1 cellular context compared by ENCODE assay signal in the genomic region with DNA sequence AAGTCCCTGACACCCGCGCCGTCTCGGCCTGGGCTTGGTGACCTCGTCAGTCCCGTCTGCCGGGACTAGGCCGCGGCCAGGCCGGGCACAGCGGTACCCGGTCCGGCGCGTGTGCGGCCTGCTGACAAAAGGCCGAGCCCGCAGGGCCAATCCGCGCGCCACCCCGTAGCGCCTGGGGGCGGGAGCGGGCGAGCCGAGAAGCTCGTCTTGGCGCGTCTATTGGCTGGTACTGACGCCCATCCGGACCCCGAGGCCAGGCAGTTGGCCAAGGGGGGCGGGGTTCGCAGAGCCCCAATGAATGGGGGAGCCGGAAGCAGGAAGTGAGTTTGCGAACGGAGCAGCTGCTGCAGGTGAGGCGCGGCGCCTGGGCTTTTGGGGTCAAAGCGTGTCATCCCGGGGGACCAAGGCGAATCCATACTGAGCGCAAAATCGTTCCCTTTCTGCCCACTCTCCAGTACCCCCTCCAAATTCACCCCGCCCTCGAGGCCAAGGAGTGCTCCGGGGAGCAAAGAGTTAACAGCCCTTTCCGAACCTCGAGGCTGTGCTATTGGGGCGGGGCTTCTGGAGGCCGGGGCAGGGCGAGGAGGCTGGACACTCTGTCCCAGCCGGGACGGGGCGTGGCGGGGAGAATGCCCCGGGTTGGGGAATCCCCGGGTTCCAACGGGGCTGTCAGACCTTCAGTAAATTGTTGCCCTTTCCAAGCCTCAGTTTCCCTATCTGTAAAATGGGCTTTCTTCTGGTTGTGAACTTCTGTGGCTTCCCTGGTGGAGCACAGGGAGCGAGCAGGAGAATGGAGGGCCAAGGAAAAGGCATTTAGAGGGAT.
A peak's percentile ranks its signal among the peaks of the same experiment; 100 is the strongest.
TF ChIP-seq lines count a peak whose summit lies in the region.

A gene with protein sequence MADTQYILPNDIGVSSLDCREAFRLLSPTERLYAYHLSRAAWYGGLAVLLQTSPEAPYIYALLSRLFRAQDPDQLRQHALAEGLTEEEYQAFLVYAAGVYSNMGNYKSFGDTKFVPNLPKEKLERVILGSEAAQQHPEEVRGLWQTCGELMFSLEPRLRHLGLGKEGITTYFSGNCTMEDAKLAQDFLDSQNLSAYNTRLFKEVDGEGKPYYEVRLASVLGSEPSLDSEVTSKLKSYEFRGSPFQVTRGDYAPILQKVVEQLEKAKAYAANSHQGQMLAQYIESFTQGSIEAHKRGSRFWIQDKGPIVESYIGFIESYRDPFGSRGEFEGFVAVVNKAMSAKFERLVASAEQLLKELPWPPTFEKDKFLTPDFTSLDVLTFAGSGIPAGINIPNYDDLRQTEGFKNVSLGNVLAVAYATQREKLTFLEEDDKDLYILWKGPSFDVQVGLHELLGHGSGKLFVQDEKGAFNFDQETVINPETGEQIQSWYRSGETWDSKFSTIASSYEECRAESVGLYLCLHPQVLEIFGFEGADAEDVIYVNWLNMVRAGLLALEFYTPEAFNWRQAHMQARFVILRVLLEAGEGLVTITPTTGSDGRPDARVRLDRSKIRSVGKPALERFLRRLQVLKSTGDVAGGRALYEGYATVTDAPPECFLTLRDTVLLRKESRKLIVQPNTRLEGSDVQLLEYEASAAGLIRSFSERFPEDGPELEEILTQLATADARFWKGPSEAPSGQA (plus strand): TSS at position 319 of the 823 bp plus-strand sequence. CDS start 1,767 bp downstream, outside the sequence.

TF ChIP-seq in HepG2, 621 proteins besides CTCF, POLR2A, EP300 and RAD21 (continued from another document and continues in another):
- TF ChIP-seq PCBP1 (IDR thresholded peaks at IDR 0.05; ENCODE audit: borderline replicate concordance, low read depth, low read length) (peak; percentile 74; the same call in 1 of the 2 replicates), SNAI1 (CRISPR knock-in tag; IDR thresholded peaks at IDR 0.05; ENCODE audit: borderline replicate concordance) (no peak; the same call in 1 of the 2 replicates), PLRG1 (conservative IDR thresholded peaks at IDR 0.05) (no peak), ZNF343 (CRISPR knock-in tag; IDR thresholded peaks at IDR 0.05) (no peak), NFRKB (IDR thresholded peaks at IDR 0.05) (no peak), ZNF879 (CRISPR knock-in tag; IDR thresholded peaks at IDR 0.05) (no peak), RXRB (CRISPR knock-in tag; IDR thresholded peaks at IDR 0.05; ENCODE audit: borderline replicate concordance) (peak; percentile 8; the same call in 1 of the 2 replicates), SIN3A (IDR thresholded peaks at IDR 0.05; ENCODE audit: borderline replicate concordance, low read depth, low read length) (peak; percentile 92), RFXAP (CRISPR knock-in tag; IDR thresholded peaks at IDR 0.05; ENCODE audit: borderline replicate concordance) (no peak; the same call in 1 of the 2 replicates), KDM6A (CRISPR knock-in tag; IDR thresholded peaks at IDR 0.05; ENCODE audit: low read depth) (no peak), HES4 (CRISPR knock-in tag; IDR thresholded peaks at IDR 0.05; ENCODE audit: borderline replicate concordance) (no peak), XRCC5 (optimal IDR thresholded peaks at IDR 0.05; ENCODE audit: low read length) (peak; percentile 34), ZFP36 (IDR thresholded peaks at IDR 0.05; ENCODE audit: borderline replicate concordance, low read depth, low read length, partially characterized antibody) (no peak), NR2F2 (IDR thresholded peaks at IDR 0.05; ENCODE audit: borderline replicate concordance, low read depth) (peak; percentile 51; the same call in 1 of the 2 replicates), PHF20 (CRISPR knock-in tag; IDR thresholded peaks at IDR 0.05) (peak; percentile 92), TCF12 (IDR thresholded peaks at IDR 0.05) (no peak), TCF12 (CRISPR knock-in tag; IDR thresholded peaks at IDR 0.05) (0 out of 2 replicates have a peak, but pooled peaks have one; percentile 20), ZNF557 (CRISPR knock-in tag; IDR thresholded peaks at IDR 0.05) (no peak), ATRX (CRISPR knock-in tag; IDR thresholded peaks at IDR 0.05; ENCODE audit: borderline replicate concordance) (no peak), NFKB2 (CRISPR knock-in tag; IDR thresholded peaks at IDR 0.05; ENCODE audit: borderline replicate concordance) (peak; percentile 20; the same call in 1 of the 2 replicates), ZNF207 (IDR thresholded peaks at IDR 0.05; ENCODE audit: borderline replicate concordance) (no peak), NFE2L1 (CRISPR knock-in tag; IDR thresholded peaks at IDR 0.05; ENCODE audit: borderline replicate concordance) (no peak), KDM3A (CRISPR knock-in tag; IDR thresholded peaks at IDR 0.05; ENCODE audit: low read depth) (peak; percentile 34; the same call in 1 of the 2 replicates), ZMYM2 (CRISPR knock-in tag; IDR thresholded peaks at IDR 0.05) (peak; percentile 42; the same call in 1 of the 2 replicates), GABPB1 (CRISPR knock-in tag; IDR thresholded peaks at IDR 0.05) (peak; percentile 97), KDM5B (CRISPR knock-in tag; IDR thresholded peaks at IDR 0.05; ENCODE audit: borderline replicate concordance) (peak; percentile 70; the same call in 1 of the 2 replicates), KDM2A (CRISPR knock-in tag; IDR thresholded peaks at IDR 0.05; ENCODE audit: borderline replicate concordance, low read depth) (peak; percentile 94), NFYC (CRISPR knock-in tag; IDR thresholded peaks at IDR 0.05) (peak; percentile 97), HNRNPH1 (optimal IDR thresholded peaks at IDR 0.05; ENCODE audit: low read depth, low read length) (no peak), ZNF570 (CRISPR knock-in tag; IDR thresholded peaks at IDR 0.05; ENCODE audit: borderline replicate concordance) (no peak), LCORL (IDR thresholded peaks at IDR 0.05) (peak; percentile 48; the same call in 1 of the 2 replicates), LCORL (CRISPR knock-in tag; IDR thresholded peaks at IDR 0.05) (peak; percentile 61; the same call in 1 of the 2 replicates), DMAP1 (CRISPR knock-in tag; IDR thresholded peaks at IDR 0.05) (peak; percentile 92), ZNF446 (CRISPR knock-in tag; IDR thresholded peaks at IDR 0.05) (no peak; the same call in 1 of the 2 replicates), FOXA3 (CRISPR knock-in tag; IDR thresholded peaks at IDR 0.05) (0 out of 2 replicates have a peak, but pooled peaks have one; percentile 29), U2AF1 (optimal IDR thresholded peaks at IDR 0.05; ENCODE audit: low read depth, low read length) (no peak)
- TF ChIP-seq, protein P1, sequence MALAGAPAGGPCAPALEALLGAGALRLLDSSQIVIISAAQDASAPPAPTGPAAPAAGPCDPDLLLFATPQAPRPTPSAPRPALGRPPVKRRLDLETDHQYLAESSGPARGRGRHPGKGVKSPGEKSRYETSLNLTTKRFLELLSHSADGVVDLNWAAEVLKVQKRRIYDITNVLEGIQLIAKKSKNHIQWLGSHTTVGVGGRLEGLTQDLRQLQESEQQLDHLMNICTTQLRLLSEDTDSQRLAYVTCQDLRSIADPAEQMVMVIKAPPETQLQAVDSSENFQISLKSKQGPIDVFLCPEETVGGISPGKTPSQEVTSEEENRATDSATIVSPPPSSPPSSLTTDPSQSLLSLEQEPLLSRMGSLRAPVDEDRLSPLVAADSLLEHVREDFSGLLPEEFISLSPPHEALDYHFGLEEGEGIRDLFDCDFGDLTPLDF (CRISPR knock-in tag; IDR thresholded peaks at IDR 0.05), result no peak
- TF ChIP-seq, protein P2, sequence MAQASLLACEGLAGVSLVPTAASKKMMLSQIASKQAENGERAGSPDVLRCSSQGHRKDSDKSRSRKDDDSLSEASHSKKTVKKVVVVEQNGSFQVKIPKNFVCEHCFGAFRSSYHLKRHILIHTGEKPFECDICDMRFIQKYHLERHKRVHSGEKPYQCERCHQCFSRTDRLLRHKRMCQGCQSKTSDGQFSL (CRISPR knock-in tag; IDR thresholded peaks at IDR 0.05), result peak; percentile 82
- TF ChIP-seq, protein P3, sequence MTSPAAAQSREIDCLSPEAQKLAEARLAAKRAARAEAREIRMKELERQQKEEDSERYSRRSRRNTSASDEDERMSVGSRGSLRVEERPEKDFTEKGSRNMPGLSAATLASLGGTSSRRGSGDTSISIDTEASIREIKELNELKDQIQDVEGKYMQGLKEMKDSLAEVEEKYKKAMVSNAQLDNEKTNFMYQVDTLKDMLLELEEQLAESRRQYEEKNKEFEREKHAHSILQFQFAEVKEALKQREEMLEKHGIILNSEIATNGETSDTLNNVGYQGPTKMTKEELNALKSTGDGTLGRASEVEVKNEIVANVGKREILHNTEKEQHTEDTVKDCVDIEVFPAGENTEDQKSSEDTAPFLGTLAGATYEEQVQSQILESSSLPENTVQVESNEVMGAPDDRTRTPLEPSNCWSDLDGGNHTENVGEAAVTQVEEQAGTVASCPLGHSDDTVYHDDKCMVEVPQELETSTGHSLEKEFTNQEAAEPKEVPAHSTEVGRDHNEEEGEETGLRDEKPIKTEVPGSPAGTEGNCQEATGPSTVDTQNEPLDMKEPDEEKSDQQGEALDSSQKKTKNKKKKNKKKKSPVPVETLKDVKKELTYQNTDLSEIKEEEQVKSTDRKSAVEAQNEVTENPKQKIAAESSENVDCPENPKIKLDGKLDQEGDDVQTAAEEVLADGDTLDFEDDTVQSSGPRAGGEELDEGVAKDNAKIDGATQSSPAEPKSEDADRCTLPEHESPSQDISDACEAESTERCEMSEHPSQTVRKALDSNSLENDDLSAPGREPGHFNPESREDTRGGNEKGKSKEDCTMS (CRISPR knock-in tag; conservative IDR thresholded peaks at IDR 0.05), result no peak
- TF ChIP-seq, protein P4, sequence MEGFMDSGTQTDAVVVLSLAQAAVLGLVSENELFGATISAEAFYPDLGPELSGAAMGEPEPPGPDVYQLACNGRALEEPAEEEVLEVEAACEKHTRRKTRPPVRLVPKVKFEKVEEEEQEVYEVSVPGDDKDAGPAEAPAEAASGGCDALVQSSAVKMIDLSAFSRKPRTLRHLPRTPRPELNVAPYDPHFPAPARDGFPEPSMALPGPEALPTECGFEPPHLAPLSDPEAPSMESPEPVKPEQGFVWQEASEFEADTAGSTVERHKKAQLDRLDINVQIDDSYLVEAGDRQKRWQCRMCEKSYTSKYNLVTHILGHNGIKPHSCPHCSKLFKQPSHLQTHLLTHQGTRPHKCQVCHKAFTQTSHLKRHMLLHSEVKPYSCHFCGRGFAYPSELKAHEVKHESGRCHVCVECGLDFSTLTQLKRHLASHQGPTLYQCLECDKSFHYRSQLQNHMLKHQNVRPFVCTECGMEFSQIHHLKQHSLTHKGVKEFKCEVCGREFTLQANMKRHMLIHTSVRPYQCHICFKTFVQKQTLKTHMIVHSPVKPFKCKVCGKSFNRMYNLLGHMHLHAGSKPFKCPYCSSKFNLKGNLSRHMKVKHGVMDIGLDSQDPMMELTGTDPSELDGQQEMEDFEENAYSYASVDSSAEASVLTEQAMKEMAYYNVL (CRISPR knock-in tag; IDR thresholded peaks at IDR 0.05; ENCODE audit: borderline replicate concordance), result no peak
- TF ChIP-seq, protein P5, sequence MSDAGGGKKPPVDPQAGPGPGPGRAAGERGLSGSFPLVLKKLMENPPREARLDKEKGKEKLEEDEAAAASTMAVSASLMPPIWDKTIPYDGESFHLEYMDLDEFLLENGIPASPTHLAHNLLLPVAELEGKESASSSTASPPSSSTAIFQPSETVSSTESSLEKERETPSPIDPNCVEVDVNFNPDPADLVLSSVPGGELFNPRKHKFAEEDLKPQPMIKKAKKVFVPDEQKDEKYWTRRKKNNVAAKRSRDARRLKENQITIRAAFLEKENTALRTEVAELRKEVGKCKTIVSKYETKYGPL (CRISPR knock-in tag; IDR thresholded peaks at IDR 0.05), result no peak
- TF ChIP-seq, protein P6, sequence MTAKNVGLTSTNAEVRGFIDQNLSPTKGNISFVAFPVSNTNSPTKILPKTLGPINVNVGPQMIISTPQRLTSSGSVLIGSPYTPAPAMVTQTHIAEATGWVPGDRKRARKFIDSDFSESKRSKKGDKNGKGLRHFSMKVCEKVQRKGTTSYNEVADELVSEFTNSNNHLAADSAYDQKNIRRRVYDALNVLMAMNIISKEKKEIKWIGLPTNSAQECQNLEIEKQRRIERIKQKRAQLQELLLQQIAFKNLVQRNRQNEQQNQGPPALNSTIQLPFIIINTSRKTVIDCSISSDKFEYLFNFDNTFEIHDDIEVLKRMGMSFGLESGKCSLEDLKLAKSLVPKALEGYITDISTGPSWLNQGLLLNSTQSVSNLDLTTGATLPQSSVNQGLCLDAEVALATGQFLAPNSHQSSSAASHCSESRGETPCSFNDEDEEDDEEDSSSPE (CRISPR knock-in tag; IDR thresholded peaks at IDR 0.05), result peak; percentile 73
- TF ChIP-seq, protein P7, sequence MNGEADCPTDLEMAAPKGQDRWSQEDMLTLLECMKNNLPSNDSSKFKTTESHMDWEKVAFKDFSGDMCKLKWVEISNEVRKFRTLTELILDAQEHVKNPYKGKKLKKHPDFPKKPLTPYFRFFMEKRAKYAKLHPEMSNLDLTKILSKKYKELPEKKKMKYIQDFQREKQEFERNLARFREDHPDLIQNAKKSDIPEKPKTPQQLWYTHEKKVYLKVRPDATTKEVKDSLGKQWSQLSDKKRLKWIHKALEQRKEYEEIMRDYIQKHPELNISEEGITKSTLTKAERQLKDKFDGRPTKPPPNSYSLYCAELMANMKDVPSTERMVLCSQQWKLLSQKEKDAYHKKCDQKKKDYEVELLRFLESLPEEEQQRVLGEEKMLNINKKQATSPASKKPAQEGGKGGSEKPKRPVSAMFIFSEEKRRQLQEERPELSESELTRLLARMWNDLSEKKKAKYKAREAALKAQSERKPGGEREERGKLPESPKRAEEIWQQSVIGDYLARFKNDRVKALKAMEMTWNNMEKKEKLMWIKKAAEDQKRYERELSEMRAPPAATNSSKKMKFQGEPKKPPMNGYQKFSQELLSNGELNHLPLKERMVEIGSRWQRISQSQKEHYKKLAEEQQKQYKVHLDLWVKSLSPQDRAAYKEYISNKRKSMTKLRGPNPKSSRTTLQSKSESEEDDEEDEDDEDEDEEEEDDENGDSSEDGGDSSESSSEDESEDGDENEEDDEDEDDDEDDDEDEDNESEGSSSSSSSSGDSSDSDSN (CRISPR knock-in tag; IDR thresholded peaks at IDR 0.05), result peak; percentile 94
- TF ChIP-seq, protein P8, sequence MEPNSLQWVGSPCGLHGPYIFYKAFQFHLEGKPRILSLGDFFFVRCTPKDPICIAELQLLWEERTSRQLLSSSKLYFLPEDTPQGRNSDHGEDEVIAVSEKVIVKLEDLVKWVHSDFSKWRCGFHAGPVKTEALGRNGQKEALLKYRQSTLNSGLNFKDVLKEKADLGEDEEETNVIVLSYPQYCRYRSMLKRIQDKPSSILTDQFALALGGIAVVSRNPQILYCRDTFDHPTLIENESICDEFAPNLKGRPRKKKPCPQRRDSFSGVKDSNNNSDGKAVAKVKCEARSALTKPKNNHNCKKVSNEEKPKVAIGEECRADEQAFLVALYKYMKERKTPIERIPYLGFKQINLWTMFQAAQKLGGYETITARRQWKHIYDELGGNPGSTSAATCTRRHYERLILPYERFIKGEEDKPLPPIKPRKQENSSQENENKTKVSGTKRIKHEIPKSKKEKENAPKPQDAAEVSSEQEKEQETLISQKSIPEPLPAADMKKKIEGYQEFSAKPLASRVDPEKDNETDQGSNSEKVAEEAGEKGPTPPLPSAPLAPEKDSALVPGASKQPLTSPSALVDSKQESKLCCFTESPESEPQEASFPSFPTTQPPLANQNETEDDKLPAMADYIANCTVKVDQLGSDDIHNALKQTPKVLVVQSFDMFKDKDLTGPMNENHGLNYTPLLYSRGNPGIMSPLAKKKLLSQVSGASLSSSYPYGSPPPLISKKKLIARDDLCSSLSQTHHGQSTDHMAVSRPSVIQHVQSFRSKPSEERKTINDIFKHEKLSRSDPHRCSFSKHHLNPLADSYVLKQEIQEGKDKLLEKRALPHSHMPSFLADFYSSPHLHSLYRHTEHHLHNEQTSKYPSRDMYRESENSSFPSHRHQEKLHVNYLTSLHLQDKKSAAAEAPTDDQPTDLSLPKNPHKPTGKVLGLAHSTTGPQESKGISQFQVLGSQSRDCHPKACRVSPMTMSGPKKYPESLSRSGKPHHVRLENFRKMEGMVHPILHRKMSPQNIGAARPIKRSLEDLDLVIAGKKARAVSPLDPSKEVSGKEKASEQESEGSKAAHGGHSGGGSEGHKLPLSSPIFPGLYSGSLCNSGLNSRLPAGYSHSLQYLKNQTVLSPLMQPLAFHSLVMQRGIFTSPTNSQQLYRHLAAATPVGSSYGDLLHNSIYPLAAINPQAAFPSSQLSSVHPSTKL (CRISPR knock-in tag; IDR thresholded peaks at IDR 0.05), result no peak; the same call in 1 of the 2 replicates
